In genomic region chr3:130748520-130748919, GRCh38 we compare ENCODE assay signal across 8 cellular contexts. TPM values are rescaled to one million over a fixed set of nuclear protein-coding genes. Genes with fewer than 3 reads are reported as not detected.
A peak's percentile ranks its signal among the peaks of the same experiment; 100 is the strongest.
DNase-seq lines count a peak whose midpoint lies in the region; ATAC-seq, FAIRE-seq and TF ChIP-seq lines count a peak whose summit lies in the region.

No MANE protein-coding gene starts in this region.

- H3K9me3 ChIP-seq in A549 (no peaks in the 10 kb centered on the region), adrenal gland (replicated peaks in 1 of 3) (no peaks in the 10 kb centered on the region), lower lobe of right lung (no peaks in the 10 kb centered on the region)

- POLR2A ChIA-PET in A549 (lab: Yijun Ruan, JAX): interaction anchor here (1.8 kb wide), 1 partner anchor 145 kb away, joined by 6 read pairs; the partner anchor contains the start of gene ATP2C1

- no peak for TF ChIP-seq EP300 in A549 (IDR thresholded peaks at IDR 0.05)

- no peak for FAIRE-seq in A549 (lab: Jason Lieb, UNC)

- H3K4me2 ChIP-seq in A549: peak overlapping the region; percentile 97

- H3K36me3 ChIP-seq in adrenal gland (replicated peaks in 1 of 2) (peaks cover 0 to 7% of the 10 kb centered on the region in 2 donors), lower lobe of right lung (peaks cover 9% of the 10 kb centered on the region)

- WGBS in A549 (ENCODE audit: missing lambda C conversion rate): 69% methylated on average over 2 of the region's 2 CpGs
- 69 to 72% (median 70%) methylated on average over 2 of the region's 2 CpGs for WGBS in adrenal gland, 4 donors

- H3K27ac ChIP-seq in A549 (no peak overlapping the region), HL-60 (replicated peaks) (peak overlapping the region; percentile 76), adrenal gland (peak overlapping the region in 4 of 5 donors; percentile 1 to 82 (median 66)), lower lobe of right lung (peak overlapping the region; percentile 90)

- H3K4me1 ChIP-seq in A549 (peaks cover 24% of the 10 kb centered on the region; the same call in 2 of the 3 replicates), adrenal gland (replicated peaks in 1 of 2) (peaks cover 6 to 23% of the 10 kb centered on the region in 2 donors), lower lobe of right lung (peaks cover 25% of the 10 kb centered on the region)

- no peak for TF ChIP-seq RAD21 in A549 (conservative IDR thresholded peaks at IDR 0.05 in 1 of 2, IDR thresholded peaks at IDR 0.05 in 1 of 2)

- H3K27me3 ChIP-seq in HL-60 (ENCODE audit: insufficient read depth, poor library complexity, severe bottlenecking) (no peaks in the 10 kb centered on the region), adrenal gland (no peaks in the 10 kb centered on the region), lower lobe of right lung (ENCODE audit: low read depth) (no peaks in the 10 kb centered on the region)

- TF ChIP-seq CTCF in A549 (IDR thresholded peaks at IDR 0.05) (no peak), HL-60 (IDR thresholded peaks at IDR 0.05; ENCODE audit: insufficient read depth, low read length) (no peak), adrenal gland (IDR thresholded peaks at IDR 0.05) (peak in 1 of 6 experiments; percentile 12), lower lobe of right lung (IDR thresholded peaks at IDR 0.05) (no peak)

- TF ChIP-seq POLR2A in A549 (IDR thresholded peaks at IDR 0.05; ENCODE audit: low read length) (no peak), adrenal gland (IDR thresholded peaks at IDR 0.05) (no peak)

- peak overlapping the region; percentile 96; the same call in 2 of the 3 replicates for H3K4me3 ChIP-seq in A549
- peak overlapping the region; percentile 55 for H3K4me3 ChIP-seq in HL-60 (replicated peaks; ENCODE audit: insufficient read depth, low read length)
- no peak overlapping the region for H3K4me3 ChIP-seq in adrenal gland
- peak overlapping the region; percentile 77 for H3K4me3 ChIP-seq in lower lobe of right lung

- intact Hi-C loops in adrenal gland (cut with DNase I) (no loop called here), lower lobe of right lung (cut with DNase I) (no loop called here)

- CTCF ChIA-PET in A549 (lab: Yijun Ruan, JAX): interaction anchor here (2.8 kb wide), 1 partner anchor 11 kb away, joined by 15 read pairs; no protein-coding TSS in a partner anchor

- DNase-seq in A549 (ENCODE audit: low read depth in 1 of 2, low spot score in 1 of 2) (no peak), HL-60 (ENCODE audit: low read depth in 1 of 2, low spot score in 1 of 2) (no peak), adrenal gland (no peak), lower lobe of right lung (no peak)
- no peak for DNase-seq in activated CD4-positive, CD25-positive, alpha-beta regulatory T cell treated with anti-CD3 and anti-CD28 coated beads, Interleukin-2, amount 50 U/mL, for 72 hours

- ATAC-seq in A549 (no peak), lower lobe of right lung (no peak), HG02798 (IDR thresholded peaks at IDR 0.05; ENCODE audit: poor library complexity, unreplicated experiment) (no peak), HG03108 (IDR thresholded peaks at IDR 0.05; ENCODE audit: unreplicated experiment) (no peak), HG03097 (IDR thresholded peaks at IDR 0.05; ENCODE audit: low FRiP score, unreplicated experiment) (no peak)

TF ChIP-seq in A549, 52 proteins besides CTCF, POLR2A, EP300 and RAD21:
- TF ChIP-seq MAFK (IDR thresholded peaks at IDR 0.05; ENCODE audit: partially characterized antibody): no peak
- TF ChIP-seq RARB (CRISPR knock-in tag; IDR thresholded peaks at IDR 0.05): no peak
- no peak for TF ChIP-seq MAZ (IDR thresholded peaks at IDR 0.05; ENCODE audit: borderline replicate concordance, low read depth, low read length)
- TF ChIP-seq MYC (IDR thresholded peaks at IDR 0.05; ENCODE audit: borderline replicate concordance, low read length): no peak
- TF ChIP-seq ELK1 (IDR thresholded peaks at IDR 0.05; ENCODE audit: low read depth, low read length): no peak
- no peak for TF ChIP-seq SREBF2 (IDR thresholded peaks at IDR 0.05)

RNA-seq across cellular contexts. Expression of gene PIK3R4, which starts 1.9 kb away (rescaled TPM):
- polyA plus RNA-seq in A549 (2011; rRNA removed) (27.8 and 35.6 TPM in 2 replicates), A549 (2017; fragmentation: RNase III; extraction: RNeasy Plus Mini Kit Qiagen cat#74134 plus additional on column Dnase treatment) (17.0 to 18.2 TPM (median 17.6 TPM) in 3 replicates), adrenal gland (10 to 100 TPM; 29.9 to 51.9 (median 31.2) TPM)
- polyA plus RNA-seq in A549 (2012; cell fraction: cytosol; rRNA removed): 15.7 and 16.5 TPM in 2 replicates
- polyA plus RNA-seq in A549 (2012; cell fraction: nucleus; rRNA removed): 38.5 and 45.2 TPM in 2 replicates
- 77.0 and 77.3 TPM in 2 replicates for polyA minus RNA-seq in A549 (2011; rRNA and poly(A)+ RNA removed)
- total RNA-seq in adrenal gland (10 to 100 TPM; 25.2 to 66.4 (median 28.8) TPM), lower lobe of right lung (26.3 TPM)

Comparison
In these comparisons a context has a peak if more than half of its experiments do, and no peak if none do; other contexts are left out.
1. H3K27ac ChIP-seq: peak in HL-60 (single experiment), adrenal gland (4 of 5) and lower lobe of right lung (single experiment); none in A549 (0 of 2).
2. H3K4me3 ChIP-seq: peak in A549 (single experiment), HL-60 (single experiment) and lower lobe of right lung (single experiment); none in adrenal gland (0 of 4).